In genomic region chr18:1528964-1529509, GRCh38 we compare ENCODE assay signal across 20 cellular contexts.
A peak's percentile ranks its signal among the peaks of the same experiment; 100 is the strongest.
DNase-seq lines count a peak whose midpoint lies in the region; ATAC-seq and TF ChIP-seq lines count a peak whose summit lies in the region.
"Had no signal": no experiment of that assay in that cellular context is flagged by ENCODE, and none has a peak within 500 bp of the region (broad histone marks: within the 10 kb centered on the region; RNA-seq: fewer than 3 reads in every experiment).

No MANE protein-coding gene starts in this region.

- no peaks in the 10 kb centered on the region for H3K36me3 ChIP-seq in upper lobe of right lung
- H3K36me3 ChIP-seq: BE2C; BLaER1 treated with 17β-estradiol and CSF1 and Interleukin-3, amounts not matched to agents 10 nM and 100 nM had no signal

- H3K9me3 ChIP-seq in upper lobe of right lung: no peaks in the 10 kb centered on the region
- H3K9me3 ChIP-seq: BE2C; BLaER1 treated with 17β-estradiol and CSF1 and Interleukin-3, amounts not matched to agents 10 nM and 100 nM had no signal

- H3K27ac ChIP-seq in upper lobe of right lung: no peak overlapping the region
- H3K27ac ChIP-seq: 22Rv1; BLaER1 treated with 17β-estradiol and CSF1 and Interleukin-3, amounts not matched to agents 10 nM and 100 nM had no signal

- H3K4me3 ChIP-seq in upper lobe of right lung: no peak overlapping the region
- H3K4me3 ChIP-seq: BLaER1 treated with 17β-estradiol and CSF1 and Interleukin-3, amounts not matched to agents 10 nM and 100 nM; GM12878; GM23338 had no signal

- ATAC-seq in upper lobe of right lung: peak; percentile 24
- ATAC-seq: GM12878, GM23338, HCT116 had no signal

- H3K27me3 ChIP-seq in upper lobe of right lung: no peaks in the 10 kb centered on the region
- H3K27me3 ChIP-seq: BE2C; BLaER1 treated with 17β-estradiol and CSF1 and Interleukin-3, amounts not matched to agents 10 nM and 100 nM had no signal

- no peak for TF ChIP-seq CTCF in upper lobe of right lung (IDR thresholded peaks at IDR 0.05)

- H3K4me1 ChIP-seq in upper lobe of right lung: no peaks in the 10 kb centered on the region
- H3K4me1 ChIP-seq: BE2C; BLaER1 treated with 17β-estradiol and CSF1 and Interleukin-3, amounts not matched to agents 10 nM and 100 nM had no signal

- DNase-seq in DMS53 (lab: John Stamatoyannopoulos, UW): peak; percentile 23
- DNase-seq in DMS53 treated with DMSO at 0.1 percent for 48 hours (lab: John Stamatoyannopoulos, UW; ENCODE audit: unreplicated experiment): no peak
- DNase-seq in OCI-M1 (lab: John Stamatoyannopoulos, UW): peak; percentile 55
- DNase-seq in upper lobe of right lung: no peak
- no peak for DNase-seq in AG08396 (ENCODE audit: low spot score)
- DNase-seq in NCI-H2227 treated with DMSO at 0.1 percent for 48 hours (lab: John Stamatoyannopoulos, UW): no peak
- DNase-seq: AML-193; BE2C; Calu3; CD4-positive, alpha-beta T cell; CD8-positive, alpha-beta memory T cell; DMS79; EL; GDM1; H9 had no signal

- intact Hi-C loops in upper lobe of right lung (cut with DNase I): no loop called here

Comparison
In these comparisons a context has a peak if more than half of its experiments do, and no peak if none do; other contexts are left out.
1. DNase-seq: peak in DMS53 (single experiment) and OCI-M1 (single experiment); none in DMS53 treated with DMSO at 0.1 percent for 48 hours (single experiment), upper lobe of right lung (single experiment), AG08396 (single experiment) and NCI-H2227 treated with DMSO at 0.1 percent for 48 hours (single experiment).